In the genomic region with DNA sequence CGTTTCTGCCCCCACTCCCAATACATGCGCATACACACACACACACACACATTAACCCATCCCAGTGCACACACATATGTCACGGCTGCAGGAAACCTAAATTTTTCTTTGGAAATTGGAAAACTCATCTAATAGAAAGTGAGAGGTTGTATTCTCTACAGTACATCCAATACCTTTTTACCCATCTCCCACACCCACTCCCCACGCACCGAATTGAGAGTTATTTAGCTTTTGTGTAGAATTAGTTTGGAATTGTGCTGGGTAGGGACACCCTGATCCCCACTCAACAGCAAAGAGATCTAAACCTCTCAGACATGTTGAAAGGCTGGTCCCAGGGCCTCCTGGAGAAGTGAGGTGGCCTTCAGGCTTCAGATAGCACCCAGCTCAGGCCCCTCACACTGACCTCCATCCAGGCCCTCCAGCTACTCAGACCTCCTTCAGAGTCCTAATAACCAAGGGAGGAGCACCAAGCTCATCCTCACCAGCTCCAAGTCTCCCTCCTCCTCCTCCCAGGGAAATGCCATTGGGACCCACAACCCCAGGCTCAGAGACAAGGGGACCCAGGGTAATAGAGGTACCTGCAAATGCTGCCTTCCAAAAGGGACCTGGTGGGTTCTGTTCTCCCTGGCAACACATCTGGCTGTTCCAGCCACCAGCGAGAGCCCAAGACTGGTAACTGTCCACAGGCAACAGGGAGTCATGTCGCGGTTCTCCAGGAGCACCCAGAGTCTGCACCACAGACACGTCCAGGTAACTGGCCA, we compare ENCODE assay signal across 15 cellular contexts. TPM values are rescaled to one million over a fixed set of nuclear protein-coding genes. Genes with fewer than 3 reads are reported as not detected.
A peak's percentile ranks its signal among the peaks of the same experiment; 100 is the strongest.
DNase-seq lines count a peak whose midpoint lies in the region; ATAC-seq, FAIRE-seq and TF ChIP-seq lines count a peak whose summit lies in the region.
"Had no signal": no experiment of that assay in that cellular context is flagged by ENCODE, and none has a peak within 500 bp of the region (broad histone marks: within the 10 kb centered on the region; RNA-seq: fewer than 3 reads in every experiment).

No MANE protein-coding gene starts in this region.

- no peak for TF ChIP-seq POLR2A in H1 (IDR thresholded peaks at IDR 0.05; ENCODE audit: control extremely low read depth in 1 of 2, low read depth in 2 of 2, low read length in 2 of 2)

- H4K5ac ChIP-seq in H1 (ENCODE audit: insufficient read length, low read depth, low read length) = no peak overlapping the region

- intact Hi-C loops in CD4-positive, alpha-beta T cell (cut with DNase I, micrococcal nuclease) = loop anchor here in 1 of 2 experiments (2.0 kb wide), 1 partner anchor 19 kb away; no protein-coding TSS in a partner anchor

- no peaks in the 10 kb centered on the region for H3K9me2 ChIP-seq in neural cell (ENCODE audit: insufficient read depth, low read length)

- H3K4me3 ChIP-seq in MG63 (peak overlapping the region; percentile 58), H1 (ENCODE audit: extremely low read depth in 1 of 4, insufficient read depth in 2 of 4, low read depth in 3 of 4, low read length in 4 of 4) (no peak overlapping the region), neural cell (ENCODE audit: low read length) (peak overlapping the region; percentile 67)

- H3K4ac ChIP-seq in H1 (replicated peaks; ENCODE audit: insufficient read length, low read depth, low read length) = no peak overlapping the region

- no peak overlapping the region for H2AFZ ChIP-seq in H1 (ENCODE audit: low read length)
- H2AFZ ChIP-seq in neural cell (ENCODE audit: low read depth, low read length) = no peak overlapping the region

- CTCF ChIA-PET in CD4-positive, alpha-beta T cell (lab: Charles Lee) = no interaction called here
- CTCF ChIA-PET in H1 (lab: Charles Lee; ENCODE audit: partially characterized antibody) = interaction anchor here (0.6 to 13.5 kb wide), 9 partner anchors 9 to 157 kb away, joined by 3 to 147 read pairs (median 10); no protein-coding TSS in a partner anchor
- CTCF ChIA-PET in GM10248 (lab: Yijun Ruan, JAX) = interaction anchor here (1.0 to 15.4 kb wide), 4 partner anchors 49 to 156 kb away, joined by 3 to 166 read pairs (median 29); no protein-coding TSS in a partner anchor

- no peak for ATAC-seq in CD4-positive, alpha-beta T cell (ENCODE audit: poor library complexity)
- no peak for ATAC-seq in GM18502 (IDR thresholded peaks at IDR 0.05; ENCODE audit: poor library complexity, unreplicated experiment)

- H3K4me1 Mint-ChIP-seq in CD4-positive, alpha-beta T cell (ENCODE audit: low read depth) = peaks cover 45% of the 10 kb centered on the region

- no peak for FAIRE-seq in H1 (lab: Jason Lieb, UNC)
- FAIRE-seq: GM12891 had no signal

- no peak for DNase-seq in CD4-positive, alpha-beta T cell
- DNase-seq in MG63 = no peak
- DNase-seq in H1 (ENCODE audit: low read depth in 1 of 2, low spot score in 2 of 2) = no peak
- DNase-seq in dermis blood vessel endothelial cell = no peak
- DNase-seq in AML-193 (lab: John Stamatoyannopoulos, UW) = no peak
- no peak for DNase-seq in GM10248 (ENCODE audit: extremely low spot score)
- DNase-seq: C1 segment of cervical spinal cord, ovary had no signal

- TF ChIP-seq EP300 in H1 (IDR thresholded peaks at IDR 0.05; ENCODE audit: borderline replicate concordance in 1 of 2, low read depth in 2 of 2, low read length in 2 of 2) (no peak), neural cell (conservative IDR thresholded peaks at IDR 0.05; ENCODE audit: poor library complexity, severe bottlenecking) (no peak)

- peaks cover 100% of the 10 kb centered on the region for H3K27me3 Mint-ChIP-seq in CD4-positive, alpha-beta T cell

- peaks cover 18 to 33% of the 10 kb centered on the region in 2 experiments for H4K20me1 ChIP-seq in H1 (replicated peaks in 1 of 2; ENCODE audit: control insufficient read depth in 1 of 2, insufficient read depth in 2 of 2, low read length in 2 of 2)
- no peaks in the 10 kb centered on the region for H4K20me1 ChIP-seq in neural cell (ENCODE audit: insufficient read depth)

- no peak overlapping the region for H3K56ac ChIP-seq in H1 (replicated peaks; ENCODE audit: insufficient read length, low read depth, low read length)

- no peaks in the 10 kb centered on the region for H3K9me3 ChIP-seq in CD4-positive, alpha-beta T cell (ENCODE audit: control insufficient read depth, low read length)
- H3K9me3 ChIP-seq in MG63 (no peaks in the 10 kb centered on the region), H1 (ENCODE audit: insufficient read depth in 2 of 2, low read depth in 1 of 2, low read length in 1 of 2) (no peaks in the 10 kb centered on the region), neural cell (ENCODE audit: low read length) (peaks cover 4% of the 10 kb centered on the region)
- H3K9me3 ChIP-seq: ovary, testis had no signal

- no peaks in the 10 kb centered on the region for H3K79me2 ChIP-seq in H1 (ENCODE audit: control insufficient read depth in 1 of 2, insufficient read depth in 2 of 2, low read length in 2 of 2)
- H3K79me2 ChIP-seq in neural cell (replicated peaks; ENCODE audit: insufficient read depth, low read length) = no peaks in the 10 kb centered on the region

- no peak for TF ChIP-seq RAD21 in H1 (IDR thresholded peaks at IDR 0.05 in 1 of 2, conservative IDR thresholded peaks at IDR 0.05 in 1 of 2; ENCODE audit: low read depth in 2 of 2, low read length in 2 of 2)
- TF ChIP-seq RAD21 in neural cell (conservative IDR thresholded peaks at IDR 0.05) = no peak

- no peak overlapping the region for H2BK20ac ChIP-seq in H1 (ENCODE audit: low read length)

- no peaks in the 10 kb centered on the region; the same call in 1 of the 2 replicates for H3K79me1 ChIP-seq in H1 (ENCODE audit: low read depth, low read length)

- H3K4me3 Mint-ChIP-seq in CD4-positive, alpha-beta T cell = peak overlapping the region; percentile 13

- H3K4me2 ChIP-seq in H1 (ENCODE audit: insufficient read depth in 1 of 2, low read depth in 2 of 2, low read length in 2 of 2) (no peak overlapping the region; a peak in 1 of 4 replicates), neural cell (ENCODE audit: low read length) (no peak overlapping the region)

- H3K14ac ChIP-seq in H1 (ENCODE audit: insufficient read length) = no peak overlapping the region

- H3F3A ChIP-seq in neural cell (ENCODE audit: insufficient read depth, low read length, poor library complexity, severe bottlenecking) = no peaks in the 10 kb centered on the region

- H2BK5ac ChIP-seq in H1 (ENCODE audit: low read depth, low read length) = no peak overlapping the region

- H3K27ac ChIP-seq in CD4-positive, alpha-beta T cell (ENCODE audit: low read depth, low read length) = no peak overlapping the region
- H3K27ac ChIP-seq in H1 (ENCODE audit: low read depth, low read length) = no peak overlapping the region
- no peak overlapping the region for H3K27ac ChIP-seq in neural cell (ENCODE audit: low read length)
- H3K27ac ChIP-seq: ovary, testis had no signal

- H3K23ac ChIP-seq in H1 (ENCODE audit: insufficient read length) = no peak overlapping the region

- peak overlapping the region; percentile 50; the same call in 1 of the 2 replicates for H2BK12ac ChIP-seq in H1 (ENCODE audit: low read depth, low read length)

- H3K27me3 ChIP-seq in CD4-positive, alpha-beta T cell (ENCODE audit: control insufficient read depth, insufficient read depth, low read length) = peaks cover 98% of the 10 kb centered on the region
- H3K27me3 ChIP-seq in MG63 = no peaks in the 10 kb centered on the region
- peaks cover 94 to 100% (median 99%) of the 10 kb centered on the region in 4 experiments for H3K27me3 ChIP-seq in H1 (replicated peaks in 1 of 4; ENCODE audit: control insufficient read depth in 3 of 4, extremely low read depth in 1 of 4, insufficient read depth in 3 of 4, low read length in 3 of 4)
- H3K27me3 ChIP-seq in neural cell (ENCODE audit: insufficient read depth, low read depth, low read length) = peaks cover 100% of the 10 kb centered on the region

- H3K27ac Mint-ChIP-seq in CD4-positive, alpha-beta T cell = no peak overlapping the region

- H2BK15ac ChIP-seq in H1 (ENCODE audit: low read length) = no peak overlapping the region

- H4K91ac ChIP-seq in H1 (replicated peaks; ENCODE audit: insufficient read length, low read length) = no peak overlapping the region

- H3K36me3 ChIP-seq in MG63 (no peaks in the 10 kb centered on the region; the same call in 1 of the 2 replicates), H1 (ENCODE audit: control insufficient read depth in 2 of 4, insufficient read depth in 4 of 4, low read length in 3 of 4) (peaks cover 0 to 2% (median 0%) of the 10 kb centered on the region in 4 experiments; a peak in 1 of 8 replicates), neural cell (ENCODE audit: insufficient read depth, low read length) (no peaks in the 10 kb centered on the region)
- H3K36me3 ChIP-seq: ovary had no signal

- peaks cover 0 to 17% (median 6%) of the 10 kb centered on the region in 4 experiments; a peak in 5 of 7 replicates for H3K4me1 ChIP-seq in H1 (replicated peaks in 1 of 4; ENCODE audit: control insufficient read depth in 3 of 4, insufficient read depth in 4 of 4, low read length in 3 of 4)

- no peaks in the 10 kb centered on the region for H3K36me3 Mint-ChIP-seq in CD4-positive, alpha-beta T cell (ENCODE audit: low read depth)

- no peak for TF ChIP-seq CTCF in CD4-positive, alpha-beta T cell (IDR thresholded peaks at IDR 0.05)
- TF ChIP-seq CTCF in H1 (IDR thresholded peaks at IDR 0.05; ENCODE audit: control extremely low read depth in 1 of 3, insufficient read depth in 1 of 3, low read depth in 1 of 3, low read length in 3 of 3) (no peak), neural cell (IDR thresholded peaks at IDR 0.05; ENCODE audit: poor library complexity, severe bottlenecking) (no peak), GM10248 (IDR thresholded peaks at IDR 0.05; ENCODE audit: control extremely low read depth, extremely low read depth, low read depth, missing control alignments) (no peak)

- H4K8ac ChIP-seq in H1 (ENCODE audit: extremely low read depth, insufficient read depth, low read length) = no peak overlapping the region

- H3K9me3 Mint-ChIP-seq in CD4-positive, alpha-beta T cell = no peaks in the 10 kb centered on the region

- H3K18ac ChIP-seq in H1 (ENCODE audit: extremely low read depth, low read length) = no peak overlapping the region

- H3K23me2 ChIP-seq in H1 (ENCODE audit: low read depth, low read length) = no peaks in the 10 kb centered on the region

- no peak overlapping the region for H3K9ac ChIP-seq in H1 (replicated peaks in 1 of 4; ENCODE audit: extremely low read depth in 1 of 4, low read depth in 3 of 4, low read length in 3 of 4)
- H3K9ac ChIP-seq in neural cell (ENCODE audit: low read length) = no peak overlapping the region

- POLR2A ChIA-PET in CD4-positive, alpha-beta T cell (lab: Charles Lee) = interaction anchor here (1.7 kb wide), 1 partner anchor 11 kb away, joined by 6 read pairs; no protein-coding TSS in a partner anchor
- POLR2A ChIA-PET in H1 (lab: Charles Lee; ENCODE audit: partially characterized antibody) = no interaction called here
- POLR2A ChIA-PET in GM10248 (lab: Yijun Ruan, JAX) = no interaction called here

- 47% methylated on average over 9 of the region's 9 CpGs; no CpG with 5 or more reads in 1 of the 2 experiments for WGBS in H1 (ENCODE audit: extremely low coverage in 1 of 2, insufficient coverage in 1 of 2, insufficient read length in 1 of 2, insufficient replicate concordance in 2 of 2, low coverage in 1 of 2, low lambda C conversion rate in 2 of 2, missing lambda C conversion rate in 1 of 2), 2 experiments

- 0 out of 2 replicates have a peak overlapping the region, but pooled peaks have one; percentile 53 for H2AK5ac ChIP-seq in H1 (ENCODE audit: low read depth, low read length)

- no peak overlapping the region for H2BK120ac ChIP-seq in H1 (replicated peaks; ENCODE audit: low read depth, low read length)

RNA-seq across cellular contexts. Expression of a gene that starts 1.0 kb away (rescaled TPM):
- not detected for total RNA-seq in CD4-positive, alpha-beta T cell
- 6.1 and 10.2 TPM in 2 replicates for total RNA-seq in MG63 (2014; rRNA removed; shearing (Covaris generic); ENCODE audit: low replicate concordance)
- total RNA-seq in H1 (2021; fragmentation: NEBNext Ultra II Directional; extraction: Animal tissue kit (Norgen Biotek cat#: 25700)) = not detected in 2 replicates
- polyA plus RNA-seq in H1 (2011; rRNA removed) (not detected in 2 replicates), neural cell (not detected in 2 replicates)
- polyA plus RNA-seq in H1 (2011; cell fraction: cytosol; rRNA removed) = not detected
- not detected for polyA plus RNA-seq in H1 (2011; cell fraction: nucleus; rRNA removed)
- not detected in 4 replicates for polyA plus RNA-seq in H1 (2012, experiment 1 of 2)
- polyA plus RNA-seq in H1 (2012, experiment 2 of 2) = not detected
- not detected for polyA plus RNA-seq in H1 (2013, experiment 1 of 2)
- polyA plus RNA-seq in H1 (2013, experiment 2 of 2) = not detected
- polyA minus RNA-seq in H1 (2011; rRNA and poly(A)+ RNA removed) = not detected in 2 replicates
- polyA minus RNA-seq in H1 (2011; cell fraction: cytosol; rRNA and poly(A)+ RNA removed) = not detected
- polyA minus RNA-seq in H1 (2011; cell fraction: nucleus; rRNA and poly(A)+ RNA removed) = not detected
- polyA minus RNA-seq in neural cell = not detected in 2 replicates
- total RNA-seq in dermis blood vessel endothelial cell = not detected in 2 replicates
- total RNA-seq: aorta, lung microvascular endothelial cell had no signal
- polyA plus RNA-seq: ovary had no signal

RNA-seq across cellular contexts. Expression of a gene that starts 4.6 kb away (rescaled TPM):
- total RNA-seq in CD4-positive, alpha-beta T cell = not detected
- total RNA-seq in MG63 (2014; rRNA removed; shearing (Covaris generic); ENCODE audit: low replicate concordance) = 5.0 TPM in 1 of 2 replicates, not detected in the other
- not detected in 2 replicates for total RNA-seq in H1 (2021; fragmentation: NEBNext Ultra II Directional; extraction: Animal tissue kit (Norgen Biotek cat#: 25700))
- polyA plus RNA-seq in H1 (2011; rRNA removed) = not detected in 2 replicates
- not detected for polyA plus RNA-seq in H1 (2011; cell fraction: cytosol; rRNA removed)
- polyA plus RNA-seq in H1 (2011; cell fraction: nucleus; rRNA removed) = not detected
- polyA plus RNA-seq in H1 (2012, experiment 1 of 2) = not detected in 4 replicates
- not detected for polyA plus RNA-seq in H1 (2012, experiment 2 of 2)
- not detected for polyA plus RNA-seq in H1 (2013, experiment 1 of 2)
- polyA plus RNA-seq in H1 (2013, experiment 2 of 2) = not detected
- polyA minus RNA-seq in H1 (2011; rRNA and poly(A)+ RNA removed) = not detected in 2 replicates
- polyA minus RNA-seq in H1 (2011; cell fraction: cytosol; rRNA and poly(A)+ RNA removed) = not detected
- polyA minus RNA-seq in H1 (2011; cell fraction: nucleus; rRNA and poly(A)+ RNA removed) = not detected
- polyA plus RNA-seq in neural cell = not detected in 2 replicates
- not detected in 2 replicates for polyA minus RNA-seq in neural cell
- not detected in 2 replicates for total RNA-seq in dermis blood vessel endothelial cell
- total RNA-seq: aorta, lung microvascular endothelial cell, M059J, ovary had no signal
- polyA plus RNA-seq: aorta, ovary had no signal

RNA-seq across cellular contexts. Expression of a gene that starts 5.3 kb away (rescaled TPM):
- total RNA-seq in CD4-positive, alpha-beta T cell = not detected
- total RNA-seq in MG63 (2014; rRNA removed; shearing (Covaris generic); ENCODE audit: low replicate concordance) = not detected in 2 replicates
- not detected in 2 replicates for total RNA-seq in H1 (2021; fragmentation: NEBNext Ultra II Directional; extraction: Animal tissue kit (Norgen Biotek cat#: 25700))
- polyA plus RNA-seq in H1 (2011; rRNA removed) (not detected in 2 replicates), neural cell (not detected in 2 replicates)
- not detected for polyA plus RNA-seq in H1 (2011; cell fraction: cytosol; rRNA removed)
- polyA plus RNA-seq in H1 (2011; cell fraction: nucleus; rRNA removed) = not detected
- not detected in 4 replicates for polyA plus RNA-seq in H1 (2012, experiment 1 of 2)
- not detected for polyA plus RNA-seq in H1 (2012, experiment 2 of 2)
- not detected for polyA plus RNA-seq in H1 (2013, experiment 1 of 2)
- not detected for polyA plus RNA-seq in H1 (2013, experiment 2 of 2)
- not detected in 2 replicates for polyA minus RNA-seq in H1 (2011; rRNA and poly(A)+ RNA removed)
- not detected for polyA minus RNA-seq in H1 (2011; cell fraction: cytosol; rRNA and poly(A)+ RNA removed)
- polyA minus RNA-seq in H1 (2011; cell fraction: nucleus; rRNA and poly(A)+ RNA removed) = not detected
- not detected in 2 replicates for polyA minus RNA-seq in neural cell
- not detected in 2 replicates for total RNA-seq in dermis blood vessel endothelial cell
- total RNA-seq: aorta, lung microvascular endothelial cell, M059J, ovary, testis had no signal
- polyA plus RNA-seq: ovary had no signal

Comparison
In these comparisons a context has a peak if more than half of its experiments do, and no peak if none do; other contexts are left out.
1. H3K4me3 ChIP-seq: peak in MG63 (single experiment) and neural cell (single experiment); none in H1 (0 of 4).